ENCODE assay signal across 29 cellular contexts in genomic region chr5:28281381-28281780, GRCh38.
DNase-seq lines count a peak whose midpoint lies in the region; ATAC-seq, FAIRE-seq and TF ChIP-seq lines count a peak whose summit lies in the region.
"Had no signal": no experiment of that assay in that cellular context is flagged by ENCODE, and none has a peak within 500 bp of the region (broad histone marks: within the 10 kb centered on the region; RNA-seq: fewer than 3 reads in every experiment).

No MANE protein-coding gene starts in this region.

- POLR2A ChIA-PET in A549 (lab: Yijun Ruan, JAX) = no interaction called here

- no peaks in the 10 kb centered on the region for H3K27me3 ChIP-seq in foreskin keratinocyte
- H3K27me3 ChIP-seq: hepatocyte, left lung had no signal

- no peak for TF ChIP-seq RAD21 in A549 (conservative IDR thresholded peaks at IDR 0.05 in 1 of 2, IDR thresholded peaks at IDR 0.05 in 1 of 2)

- DNase-seq in A549 (ENCODE audit: low read depth in 1 of 2, low spot score in 1 of 2) (no peak), M059J (ENCODE audit: low read depth) (peak; percentile 18), astrocyte of the hippocampus (ENCODE audit: low read depth, low spot score) (peak; percentile 70), foreskin keratinocyte (peak; percentile 25 to 54), NCI-H2029 (lab: John Stamatoyannopoulos, UW) (no peak), NCI-H1417 treated with DMSO at 0.1 percent for 48 hours (lab: John Stamatoyannopoulos, UW) (no peak)
- DNase-seq: 8988T; activated CD4-positive, alpha-beta T cell treated with anti-CD3 and anti-CD28 coated beads for 1 hour; activated CD8-positive, alpha-beta T cell treated with anti-CD3 and anti-CD28 coated beads for 36 hours; activated effector memory CD4-positive, alpha-beta T cell treated with anti-CD3 and anti-CD28 coated beads, Interleukin-2, amount 50 U/mL, for 16 hours; activated naive CD8-positive, alpha-beta T cell treated with anti-CD3 and anti-CD28 coated beads, Interleukin-2, amount 10 ng/mL, durations not matched to agents 7 days and 5 days; AML-193; CD4-positive, alpha-beta memory T cell; DMS153; effector CD8-positive, alpha-beta T cell; erythroblast; GOT3; immature natural killer cell; IMR-90; left lung; NCI-H1092; NCI-H187; NCI-H69; stimulated activated naive CD8-positive, alpha-beta T cell treated with anti-CD3 and anti-CD28 coated beads, Interleukin-15, Interleukin-2, amounts not matched to agents 100 U/mL and 50 U/mL, for 24 hours had no signal

- no peak for FAIRE-seq in A549 (lab: Jason Lieb, UNC)
- FAIRE-seq: colon, frontal cortex had no signal

- no peak overlapping the region for H3K4me3 ChIP-seq in A549
- H3K4me3 ChIP-seq: hepatocyte, left lung had no signal

- TF ChIP-seq EP300 in A549 (IDR thresholded peaks at IDR 0.05) = no peak

- H3K4me2 ChIP-seq in A549 = peak overlapping the region; percentile 31; the same call in 2 of the 3 replicates
- H3K4me2 ChIP-seq: hepatocyte had no signal

- CTCF ChIA-PET in A549 (lab: Yijun Ruan, JAX) = no interaction called here

- TF ChIP-seq CTCF in A549 (IDR thresholded peaks at IDR 0.05) = no peak
- no peak for TF ChIP-seq CTCF in foreskin keratinocyte (conservative IDR thresholded peaks at IDR 0.05)

- no peak for ATAC-seq in A549
- ATAC-seq in foreskin keratinocyte = peak; percentile 46
- no peak for ATAC-seq in HG02870 (IDR thresholded peaks at IDR 0.05; ENCODE audit: unreplicated experiment)
- no peak for ATAC-seq in GM18868 (IDR thresholded peaks at IDR 0.05; ENCODE audit: unreplicated experiment)
- ATAC-seq: activated CD8-positive, alpha-beta T cell treated with anti-CD3 and anti-CD28 coated beads for 36 hours; left lung; stimulated activated naive CD8-positive, alpha-beta T cell treated with anti-CD3 and anti-CD28 coated beads, Interleukin-15, Interleukin-2, amounts not matched to agents 100 U/mL and 50 U/mL, for 24 hours had no signal

- no peaks in the 10 kb centered on the region for H3K9me3 ChIP-seq in A549
- H3K9me3 ChIP-seq: left lung had no signal

- H3K4me1 ChIP-seq in A549 (peaks cover 9% of the 10 kb centered on the region; the same call in 1 of the 3 replicates), foreskin keratinocyte (no peaks in the 10 kb centered on the region)
- H3K4me1 ChIP-seq: left lung had no signal

- WGBS in A549 (ENCODE audit: missing lambda C conversion rate) = 17% methylated on average over 3 of the region's 3 CpGs

- no peak for TF ChIP-seq POLR2A in A549 (IDR thresholded peaks at IDR 0.05; ENCODE audit: low read length)

- H3K27ac ChIP-seq in A549 (peak overlapping the region in 1 of 2 experiments; percentile 7; a peak in 2 of 6 replicates), foreskin keratinocyte (no peak overlapping the region)
- H3K27ac ChIP-seq: hepatocyte, left lung had no signal

TF ChIP-seq in A549, 52 proteins besides CTCF, POLR2A, EP300 and RAD21:
- TF ChIP-seq HES2 (IDR thresholded peaks at IDR 0.05) (no peak), EHMT2 (IDR thresholded peaks at IDR 0.05; ENCODE audit: low read depth) (no peak), FOSL2 (IDR thresholded peaks at IDR 0.05) (no peak), FOSL2 (CRISPR knock-in tag; IDR thresholded peaks at IDR 0.05) (no peak), HEYL (CRISPR knock-in tag; IDR thresholded peaks at IDR 0.05) (no peak), MYC (IDR thresholded peaks at IDR 0.05; ENCODE audit: borderline replicate concordance, low read length) (no peak), TP53 (CRISPR knock-in tag; IDR thresholded peaks at IDR 0.05) (no peak), E2F6 (IDR thresholded peaks at IDR 0.05; ENCODE audit: borderline replicate concordance, low read depth) (no peak), MAZ (IDR thresholded peaks at IDR 0.05; ENCODE audit: borderline replicate concordance, low read depth, low read length) (no peak), SREBF2 (IDR thresholded peaks at IDR 0.05) (no peak), CHD2 (IDR thresholded peaks at IDR 0.05; ENCODE audit: low read length, partially characterized antibody) (no peak), KDM5A (IDR thresholded peaks at IDR 0.05) (no peak)
TF ChIP-seq in A549: peak in this region for 0.

Comparison
In these comparisons a context has a peak if more than half of its experiments do, and no peak if none do; other contexts are left out.
1. DNase-seq: peak in M059J (single experiment), astrocyte of the hippocampus (single experiment) and foreskin keratinocyte (2 of 2); none in A549 (0 of 2), NCI-H2029 (single experiment) and NCI-H1417 treated with DMSO at 0.1 percent for 48 hours (single experiment).